1 cellular context compared by ENCODE assay signal in genomic region chr2:238594796-238595749, GRCh38.
TF ChIP-seq lines count a peak whose summit lies in the region.

No MANE protein-coding gene starts in this region.

TF ChIP-seq in HepG2, 621 proteins besides CTCF, POLR2A, EP300 and RAD21 (continued from another document):
- TF ChIP-seq, protein P1, sequence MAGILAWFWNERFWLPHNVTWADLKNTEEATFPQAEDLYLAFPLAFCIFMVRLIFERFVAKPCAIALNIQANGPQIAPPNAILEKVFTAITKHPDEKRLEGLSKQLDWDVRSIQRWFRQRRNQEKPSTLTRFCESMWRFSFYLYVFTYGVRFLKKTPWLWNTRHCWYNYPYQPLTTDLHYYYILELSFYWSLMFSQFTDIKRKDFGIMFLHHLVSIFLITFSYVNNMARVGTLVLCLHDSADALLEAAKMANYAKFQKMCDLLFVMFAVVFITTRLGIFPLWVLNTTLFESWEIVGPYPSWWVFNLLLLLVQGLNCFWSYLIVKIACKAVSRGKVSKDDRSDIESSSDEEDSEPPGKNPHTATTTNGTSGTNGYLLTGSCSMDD (CRISPR knock-in tag; IDR thresholded peaks at IDR 0.05): no peak
- TF ChIP-seq SYNCRIP (IDR thresholded peaks at IDR 0.05; ENCODE audit: insufficient read depth, low read depth, low read length) (no peak), CEBPZ (IDR thresholded peaks at IDR 0.05; ENCODE audit: low read length) (no peak), RNF219 (CRISPR knock-in tag; IDR thresholded peaks at IDR 0.05) (no peak), RXRA (CRISPR knock-in tag; IDR thresholded peaks at IDR 0.05) (no peak), REST (IDR thresholded peaks at IDR 0.05; ENCODE audit: borderline replicate concordance in 1 of 2, low read depth in 1 of 2, low read length in 2 of 2) (no peak), ZBTB8A (CRISPR knock-in tag; IDR thresholded peaks at IDR 0.05; ENCODE audit: borderline replicate concordance, low read depth) (no peak), BHLHE40 (IDR thresholded peaks at IDR 0.05; ENCODE audit: low read length) (no peak), ZNF678 (CRISPR knock-in tag; IDR thresholded peaks at IDR 0.05) (no peak), ZNF761 (CRISPR knock-in tag; conservative IDR thresholded peaks at IDR 0.05) (no peak), ZNF577 (CRISPR knock-in tag; IDR thresholded peaks at IDR 0.05; ENCODE audit: borderline replicate concordance, low read depth) (no peak), RFX5 (IDR thresholded peaks at IDR 0.05; ENCODE audit: low read depth, low read length) (no peak), ZNF318 (CRISPR knock-in tag; IDR thresholded peaks at IDR 0.05) (no peak), MIER2 (CRISPR knock-in tag; IDR thresholded peaks at IDR 0.05) (no peak)
- TF ChIP-seq, protein P2, sequence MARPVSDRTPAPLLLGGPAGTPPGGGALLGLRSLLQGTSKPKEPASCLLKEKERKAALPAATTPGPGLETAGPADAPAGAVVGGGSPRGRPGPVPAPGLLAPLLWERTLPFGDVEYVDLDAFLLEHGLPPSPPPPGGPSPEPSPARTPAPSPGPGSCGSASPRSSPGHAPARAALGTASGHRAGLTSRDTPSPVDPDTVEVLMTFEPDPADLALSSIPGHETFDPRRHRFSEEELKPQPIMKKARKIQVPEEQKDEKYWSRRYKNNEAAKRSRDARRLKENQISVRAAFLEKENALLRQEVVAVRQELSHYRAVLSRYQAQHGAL (CRISPR knock-in tag; IDR thresholded peaks at IDR 0.05; ENCODE audit: not compliant biosample characterization): no peak
